14 cellular contexts compared by ENCODE assay signal in the genomic region with DNA sequence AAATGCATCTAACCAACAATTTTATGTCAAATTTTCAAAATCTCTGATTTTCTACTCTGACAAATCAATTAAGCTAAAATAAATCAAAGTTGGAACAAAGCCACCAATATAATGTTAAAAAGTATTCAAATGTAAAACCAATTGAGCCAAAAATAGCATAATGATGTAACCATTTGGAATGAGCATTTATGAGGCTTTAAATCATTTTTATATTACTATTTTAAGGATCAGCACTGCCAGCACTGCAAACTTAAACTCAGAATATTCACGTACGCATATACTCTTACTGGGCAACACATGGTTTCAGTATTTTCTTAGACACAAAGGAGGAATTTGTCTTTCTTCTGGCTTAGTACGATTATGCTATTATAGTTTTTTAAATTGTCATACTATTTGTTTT.
"Had no signal": no experiment of that assay in that cellular context is flagged by ENCODE, and none has a peak within 500 bp of the region (broad histone marks: within the 10 kb centered on the region; RNA-seq: fewer than 3 reads in every experiment).

No MANE protein-coding gene starts in this region.

- H3K36me3 ChIP-seq: breast epithelium, ovary, SJSA1 had no signal

- H3K36me3 Mint-ChIP-seq: stimulated activated memory B cell treated with anti-CD40 and anti-IgM and Interleukin-4, amounts not matched to agents 10 μg/mL and 1 μg/mL and 100 μg/mL, for 72 hours had no signal

- H3K4me3 Mint-ChIP-seq: activated naive CD8-positive, alpha-beta T cell treated with anti-CD3 and anti-CD28 coated beads, Interleukin-2, amount 10 ng/mL, durations not matched to agents 7 days and 5 days; activated T-helper 1 cell treated with anti-CD3 and anti-CD28 coated beads, Interleukin-12 subunit alpha, Interleukin-12 subunit beta, Interleukin-2, Interleukin-4 antibody, amounts not matched to agents 30 ng/mL and 10 ng/mL and 1 ng/mL, durations not matched to agents 14 hours and 24 hours and 36 hours; neural crest cell; stimulated activated memory B cell treated with anti-CD40 and anti-IgM and Interleukin-4, amounts not matched to agents 10 μg/mL and 1 μg/mL and 100 μg/mL, for 72 hours; T-cell; type B pancreatic cell had no signal

- DNase-seq: activated naive CD8-positive, alpha-beta T cell treated with anti-CD3 and anti-CD28 coated beads, Interleukin-2, amount 10 ng/mL, durations not matched to agents 7 days and 5 days; foreskin fibroblast; head of caudate nucleus; mesendoderm; ovary; T-cell; T-helper 9 cell had no signal

- H3K27ac ChIP-seq: ovary, SJSA1 had no signal

- ATAC-seq: esophagus mucosa; stimulated activated memory B cell treated with anti-CD40 and anti-IgM and Interleukin-4, amounts not matched to agents 10 μg/mL and 1 μg/mL and 100 μg/mL, for 72 hours; T-cell had no signal

- H3K27me3 Mint-ChIP-seq: T-cell, type B pancreatic cell had no signal

- H3K4me3 ChIP-seq: breast epithelium, ovary, SJSA1 had no signal

- H3K27ac Mint-ChIP-seq: activated naive CD8-positive, alpha-beta T cell treated with anti-CD3 and anti-CD28 coated beads, Interleukin-2, amount 10 ng/mL, durations not matched to agents 7 days and 5 days; activated T-helper 1 cell treated with anti-CD3 and anti-CD28 coated beads, Interleukin-12 subunit alpha, Interleukin-12 subunit beta, Interleukin-2, Interleukin-4 antibody, amounts not matched to agents 30 ng/mL and 10 ng/mL and 1 ng/mL, durations not matched to agents 14 hours and 24 hours and 36 hours; stimulated activated memory B cell treated with anti-CD40 and anti-IgM and Interleukin-4, amounts not matched to agents 10 μg/mL and 1 μg/mL and 100 μg/mL, for 72 hours; T-cell; type B pancreatic cell had no signal

- H3K9me3 ChIP-seq: ovary had no signal

- H3K4me1 Mint-ChIP-seq: activated naive CD8-positive, alpha-beta T cell treated with anti-CD3 and anti-CD28 coated beads, Interleukin-2, amount 10 ng/mL, durations not matched to agents 7 days and 5 days; stimulated activated memory B cell treated with anti-CD40 and anti-IgM and Interleukin-4, amounts not matched to agents 10 μg/mL and 1 μg/mL and 100 μg/mL, for 72 hours had no signal

- H3K27me3 ChIP-seq: breast epithelium, ovary, SJSA1 had no signal
